In the genomic region with DNA sequence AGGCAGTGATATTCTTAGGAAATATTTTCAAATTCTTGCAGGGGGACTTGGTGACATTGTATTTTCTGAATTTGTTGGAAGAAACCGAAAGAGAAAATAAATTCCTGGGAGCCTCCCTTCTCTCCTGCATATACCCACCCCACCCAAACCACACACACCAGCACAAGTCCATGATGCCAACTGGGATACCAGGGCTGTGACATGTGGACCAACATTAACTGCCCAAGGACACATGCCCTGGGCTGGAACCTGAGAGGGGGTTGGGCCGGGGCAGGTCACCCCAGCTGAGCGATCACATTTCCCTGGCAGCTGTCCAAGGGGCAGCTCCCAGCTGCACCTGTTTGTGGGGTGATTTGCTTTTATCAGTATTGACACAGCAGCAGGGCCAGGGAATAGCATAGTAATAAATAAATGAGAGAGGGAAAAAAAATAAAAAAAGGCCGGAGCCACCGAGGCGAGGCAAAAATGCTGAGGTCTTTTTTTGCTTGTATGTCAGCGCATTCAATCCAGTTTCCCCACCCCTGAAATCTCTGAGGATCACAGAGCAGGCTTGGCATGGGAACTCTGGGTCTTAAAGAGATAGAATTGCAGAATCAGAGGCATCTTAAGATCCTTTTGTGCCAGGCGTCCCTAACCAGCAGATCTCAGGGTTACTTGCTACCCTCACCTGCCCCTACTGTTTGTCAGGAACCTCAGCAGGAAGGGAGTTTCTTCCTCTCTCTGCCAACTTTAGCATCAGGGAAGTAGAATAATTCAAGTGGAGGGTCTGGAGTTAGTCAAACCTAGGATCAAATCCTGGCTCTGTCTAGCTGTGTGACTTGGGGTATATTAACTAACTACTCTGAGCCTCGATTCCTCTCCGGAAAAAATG, we compare ENCODE assay signal across 8 cellular contexts.
DNase-seq lines count a peak whose midpoint lies in the region; ATAC-seq lines count a peak whose summit lies in the region.

No MANE protein-coding gene starts in this region.

- H3K27ac ChIP-seq in SJCRH30 (peak overlapping the region; percentile 33), layer of hippocampus (ENCODE audit: low read depth, low read length) (peak overlapping the region; percentile 94)

- no peaks in the 10 kb centered on the region for H3K36me3 Mint-ChIP-seq in stimulated activated effector memory CD8-positive, alpha-beta T cell treated with anti-CD3 and anti-CD28 coated beads, Interleukin-12 subunit alpha, Interleukin-12 subunit beta, amount 100 ng/mL, for 72 hours

- no peak for ATAC-seq in stimulated activated effector memory CD8-positive, alpha-beta T cell treated with anti-CD3 and anti-CD28 coated beads, Interleukin-12 subunit alpha, Interleukin-12 subunit beta, amount 100 ng/mL, for 72 hours
- ATAC-seq in GM21786 (IDR thresholded peaks at IDR 0.05; ENCODE audit: unreplicated experiment) (no peak), HG03378 (IDR thresholded peaks at IDR 0.05; ENCODE audit: unreplicated experiment) (no peak)

- no peaks in the 10 kb centered on the region for H3K27me3 ChIP-seq in SJCRH30
- H3K27me3 ChIP-seq in layer of hippocampus (ENCODE audit: control insufficient read depth, insufficient read depth, low read length) = no peaks in the 10 kb centered on the region

- H3K36me3 ChIP-seq in SJCRH30 = no peaks in the 10 kb centered on the region

- peak overlapping the region; percentile 60 for H3K4me3 Mint-ChIP-seq in stimulated activated effector memory CD8-positive, alpha-beta T cell treated with anti-CD3 and anti-CD28 coated beads, Interleukin-12 subunit alpha, Interleukin-12 subunit beta, amount 100 ng/mL, for 72 hours

- no peaks in the 10 kb centered on the region for H3K9me3 ChIP-seq in SJCRH30 (replicated peaks)

- H3K4me1 ChIP-seq in SJCRH30 = peaks cover 32% of the 10 kb centered on the region

- no peaks in the 10 kb centered on the region for H3K9me3 Mint-ChIP-seq in stimulated activated effector memory CD8-positive, alpha-beta T cell treated with anti-CD3 and anti-CD28 coated beads, Interleukin-12 subunit alpha, Interleukin-12 subunit beta, amount 100 ng/mL, for 72 hours

- DNase-seq in DMS153 (lab: John Stamatoyannopoulos, UW) = peak; percentile 86
- peak; percentile 85 for DNase-seq in LoVo (ENCODE audit: low spot score)
- peak; percentile 77 to 85 for DNase-seq in SJCRH30
- peak; percentile 73 for DNase-seq in cerebellar cortex (ENCODE audit: low spot score)
- no peak for DNase-seq in stimulated activated effector memory CD8-positive, alpha-beta T cell treated with anti-CD3 and anti-CD28 coated beads, Interleukin-12 subunit alpha, Interleukin-12 subunit beta, amount 100 ng/mL, for 72 hours (ENCODE audit: low spot score in 2 of 2)

- peaks cover 26% of the 10 kb centered on the region for H3K4me1 Mint-ChIP-seq in stimulated activated effector memory CD8-positive, alpha-beta T cell treated with anti-CD3 and anti-CD28 coated beads, Interleukin-12 subunit alpha, Interleukin-12 subunit beta, amount 100 ng/mL, for 72 hours

- H3K27ac Mint-ChIP-seq in stimulated activated effector memory CD8-positive, alpha-beta T cell treated with anti-CD3 and anti-CD28 coated beads, Interleukin-12 subunit alpha, Interleukin-12 subunit beta, amount 100 ng/mL, for 72 hours = peak overlapping the region; percentile 92

- peak overlapping the region; percentile 42 for H3K4me3 ChIP-seq in SJCRH30

Comparison
In these comparisons a context has a peak if more than half of its experiments do, and no peak if none do; other contexts are left out.
1. DNase-seq: peak in DMS153 (single experiment), LoVo (single experiment), SJCRH30 (2 of 2) and cerebellar cortex (single experiment); none in stimulated activated effector memory CD8-positive, alpha-beta T cell treated with anti-CD3 and anti-CD28 coated beads, Interleukin-12 subunit alpha, Interleukin-12 subunit beta, amount 100 ng/mL, for 72 hours (0 of 2).